Comparison of ENCODE assay signal across 7 cellular contexts in the genomic region with DNA sequence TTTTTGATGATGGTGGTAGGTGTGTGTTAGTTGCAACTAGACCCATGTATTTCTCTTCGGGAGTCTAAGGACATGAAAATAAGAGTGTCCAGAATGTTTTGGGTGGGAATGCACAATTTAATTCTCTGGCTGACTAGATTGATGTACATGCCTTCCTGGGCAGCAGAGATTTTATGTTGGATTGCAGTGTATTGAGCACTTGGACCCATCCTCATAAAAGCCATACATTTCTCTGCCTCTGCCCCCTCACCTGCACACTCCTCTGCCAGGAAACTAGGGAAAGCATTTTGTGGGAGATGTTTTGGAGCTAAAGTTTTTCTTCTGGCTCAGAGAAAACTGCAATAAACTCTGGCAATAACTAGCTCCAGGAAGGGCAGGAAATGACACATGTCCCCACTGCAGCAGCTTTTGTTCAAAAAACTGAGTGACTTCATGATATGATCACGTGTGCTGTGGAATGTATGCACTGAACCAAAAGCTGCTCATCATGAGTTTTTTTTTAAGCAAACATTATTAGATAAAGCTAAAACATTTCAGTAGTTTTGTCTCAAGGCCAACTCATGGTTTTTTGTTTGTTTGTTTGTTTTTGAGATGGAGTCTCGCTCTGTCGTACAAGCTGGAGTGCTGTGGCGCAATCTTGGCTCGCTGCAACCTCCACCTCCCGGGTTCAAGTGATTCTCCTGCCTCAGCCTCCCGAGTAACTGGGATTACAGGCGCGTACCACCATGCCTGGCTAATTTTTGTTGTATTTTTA. TPM values are rescaled to one million over a fixed set of nuclear protein-coding genes. Genes with fewer than 3 reads are reported as not detected.
A peak's percentile ranks its signal among the peaks of the same experiment; 100 is the strongest.
DNase-seq lines count a peak whose midpoint lies in the region; ATAC-seq and TF ChIP-seq lines count a peak whose summit lies in the region.
"Had no signal": no experiment of that assay in that cellular context is flagged by ENCODE, and none has a peak within 500 bp of the region (broad histone marks: within the 10 kb centered on the region; RNA-seq: fewer than 3 reads in every experiment).

No MANE protein-coding gene starts in this region.

- no peaks in the 10 kb centered on the region for H3K9me3 ChIP-seq in esophagus squamous epithelium
- H3K9me3 ChIP-seq in subcutaneous abdominal adipose tissue (ENCODE audit: control insufficient read depth in 5 of 5, low read length in 5 of 5) = no peaks in the 10 kb centered on the region

- H3K27me3 ChIP-seq in esophagus squamous epithelium (no peaks in the 10 kb centered on the region), subcutaneous abdominal adipose tissue (ENCODE audit: control insufficient read depth in 5 of 5, insufficient read depth in 4 of 5, low read length in 5 of 5) (no peaks in the 10 kb centered on the region)

- peak; percentile 5 for DNase-seq in activated gamma-delta T cell treated with Interleukin-2 at 50 U/mL for 16 hours
- DNase-seq in activated gamma-delta T cell (lab: John Stamatoyannopoulos, UW) = no peak
- DNase-seq in esophagus squamous epithelium (lab: John Stamatoyannopoulos, UW) = no peak
- no peak for DNase-seq in stimulated activated naive CD4-positive, alpha-beta T cell treated with Interleukin-2 at 50 U/mL for 16 hours (lab: John Stamatoyannopoulos, UW)

- intact Hi-C loops in esophagus squamous epithelium (cut with DNase I) = no loop called here

- H3K27ac ChIP-seq in esophagus squamous epithelium = peak overlapping the region; percentile 12 to 82 (median 69)
- peak overlapping the region; percentile 39 for H3K27ac ChIP-seq in subcutaneous abdominal adipose tissue (ENCODE audit: low read depth, low read length)

- TF ChIP-seq CTCF in esophagus squamous epithelium (IDR thresholded peaks at IDR 0.05) = no peak

- no peak for TF ChIP-seq POLR2A in esophagus squamous epithelium (IDR thresholded peaks at IDR 0.05)

- peaks cover 0 to 23% (median 16%) of the 10 kb centered on the region in 3 donors for H3K4me1 ChIP-seq in esophagus squamous epithelium
- peaks cover 0 to 26% (median 6%) of the 10 kb centered on the region in 5 donors for H3K4me1 ChIP-seq in subcutaneous abdominal adipose tissue (ENCODE audit: control insufficient read depth in 5 of 5, insufficient read depth in 5 of 5, low read length in 5 of 5)

- peaks cover 0 to 34% (median 0%) of the 10 kb centered on the region in 3 donors for H3K36me3 ChIP-seq in esophagus squamous epithelium
- H3K36me3 ChIP-seq in subcutaneous abdominal adipose tissue (ENCODE audit: control insufficient read depth in 5 of 5, insufficient read depth in 5 of 5, low read length in 5 of 5) = peaks cover 0 to 14% (median 4%) of the 10 kb centered on the region in 5 donors

- H3K9ac ChIP-seq in subcutaneous abdominal adipose tissue (ENCODE audit: low read length in 5 of 5) = peak overlapping the region in 2 of 5 donors; percentile 26 to 38

- H3K4me3 ChIP-seq in esophagus squamous epithelium = no peak overlapping the region
- peak overlapping the region in 1 of 5 donors; percentile 35 for H3K4me3 ChIP-seq in subcutaneous abdominal adipose tissue (ENCODE audit: low read depth in 1 of 5, low read length in 5 of 5)

- ATAC-seq in GM18517 (IDR thresholded peaks at IDR 0.05; ENCODE audit: unreplicated experiment) = no peak

- 50 to 66% methylated on average over 10 of the region's 10 CpGs for WGBS in esophagus squamous epithelium, 2 donors

RNA-seq across cellular contexts. Expression of a gene that starts 17.6 kb away (rescaled TPM):
- total RNA-seq in esophagus squamous epithelium = 10 to 100 TPM; 35.3 to 55.4 (median 42.6) TPM

RNA-seq across cellular contexts. Expression of a gene that starts 34.2 kb away (rescaled TPM):
- 1 to 10 TPM in 3 of 4 donors, under 1 TPM in 1; 0.87 to 5.3 (median 2.7) TPM for total RNA-seq in esophagus squamous epithelium

RNA-seq across cellular contexts. Expression of a gene that starts 36.6 kb away (rescaled TPM):
- total RNA-seq in esophagus squamous epithelium = 10 to 100 TPM; 12.2 to 32.8 (median 18.7) TPM

RNA-seq across cellular contexts. Expression of a gene that starts 40.6 kb away (rescaled TPM):
- 10 to 100 TPM; 12.4 to 48.1 (median 33.9) TPM for total RNA-seq in esophagus squamous epithelium

RNA-seq across cellular contexts. Expression of a gene that starts 47.9 kb away (rescaled TPM):
- not detected for total RNA-seq in esophagus squamous epithelium
- total RNA-seq: epithelial cell of proximal tubule had no signal
